In the genomic region with DNA sequence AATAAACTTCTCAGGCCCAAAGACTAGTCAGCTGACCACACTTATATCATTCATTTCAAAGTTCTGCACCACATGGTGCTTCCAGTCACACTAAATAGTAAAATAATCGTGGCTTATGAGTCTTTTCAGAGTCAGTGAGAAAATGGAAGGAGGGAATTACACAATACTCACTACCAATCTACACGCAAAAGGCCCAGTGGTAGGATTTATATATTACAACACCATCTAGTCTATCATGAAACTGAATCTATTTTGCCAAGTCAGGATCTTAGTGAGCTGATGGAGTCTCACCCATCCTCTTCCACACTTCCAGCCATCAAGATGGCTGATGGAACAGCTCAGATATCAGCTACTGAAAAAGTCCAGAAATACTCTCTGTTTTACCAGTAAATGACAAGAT, we compare ENCODE assay signal across 23 cellular contexts. TPM values are rescaled to one million over a fixed set of nuclear protein-coding genes. Genes with fewer than 3 reads are reported as not detected.
DNase-seq lines count a peak whose midpoint lies in the region; ATAC-seq, FAIRE-seq and TF ChIP-seq lines count a peak whose summit lies in the region.
"Had no signal": no experiment of that assay in that cellular context is flagged by ENCODE, and none has a peak within 500 bp of the region (broad histone marks: within the 10 kb centered on the region; RNA-seq: fewer than 3 reads in every experiment).

No MANE protein-coding gene starts in this region.

- no peak for TF ChIP-seq RAD21 in K562 (CRISPR knock-in tag; conservative IDR thresholded peaks at IDR 0.05 in 1 of 2, IDR thresholded peaks at IDR 0.05 in 1 of 2)

- H3K36me3 Mint-ChIP-seq in activated CD8-positive, alpha-beta T cell treated with anti-CD3 and anti-CD28 coated beads for 36 hours (ENCODE audit: low read depth) = peaks cover 30% of the 10 kb centered on the region
- peaks cover 25% of the 10 kb centered on the region for H3K36me3 Mint-ChIP-seq in activated CD8-positive, alpha-beta T cell treated with anti-CD3 and anti-CD28 coated beads, Interleukin-2, amount 10 ng/mL, durations not matched to agents 7 days and 5 days (ENCODE audit: low read depth)

- POLR2A ChIA-PET in activated CD8-positive, alpha-beta T cell treated with anti-CD3 and anti-CD28 coated beads for 36 hours (lab: Charles Lee) = no interaction called here
- POLR2A ChIA-PET in activated CD8-positive, alpha-beta T cell treated with anti-CD3 and anti-CD28 coated beads, Interleukin-2, amount 10 ng/mL, durations not matched to agents 7 days and 5 days (lab: Charles Lee) = no interaction called here
- POLR2A ChIA-PET in K562 (lab: Yijun Ruan, JAX) = no interaction called here

- H3K4me2 ChIP-seq in K562 (ENCODE audit: insufficient read depth, low read length) = no peak overlapping the region

- ATAC-seq in activated CD8-positive, alpha-beta T cell treated with anti-CD3 and anti-CD28 coated beads for 36 hours = peak; percentile 47
- no peak for ATAC-seq in activated CD8-positive, alpha-beta T cell treated with anti-CD3 and anti-CD28 coated beads, Interleukin-2, amount 10 ng/mL, durations not matched to agents 7 days and 5 days
- no peak for ATAC-seq in K562
- ATAC-seq: left colon had no signal

- no peaks in the 10 kb centered on the region for H3K27me3 ChIP-seq in K562 (ENCODE audit: control insufficient read depth in 2 of 2, insufficient read depth in 2 of 2, low read length in 2 of 2)
- no peaks in the 10 kb centered on the region for H3K27me3 ChIP-seq in neutrophil
- H3K27me3 ChIP-seq: cardiac muscle cell, uterus had no signal

- H2AFZ ChIP-seq in K562 (ENCODE audit: low read depth, low read length) = no peak overlapping the region

- TF ChIP-seq POLR2A in NB4 (IDR thresholded peaks at IDR 0.05; ENCODE audit: extremely low read depth, insufficient read length) (no peak), K562 (conservative IDR thresholded peaks at IDR 0.05) (no peak)

- H3K36me3 ChIP-seq in K562 (ENCODE audit: control insufficient read depth, insufficient read depth, low read length) = peaks cover 16% of the 10 kb centered on the region; the same call in 2 of the 3 replicates
- peaks cover 34% of the 10 kb centered on the region for H3K36me3 ChIP-seq in neutrophil
- H3K36me3 ChIP-seq: cardiac muscle cell, prostate gland, uterus had no signal

- no peaks in the 10 kb centered on the region for H3K9me3 ChIP-seq in K562 (replicated peaks; ENCODE audit: control insufficient read depth, insufficient read depth, low read depth, low read length)
- H3K9me3 ChIP-seq in neutrophil = no peaks in the 10 kb centered on the region
- H3K9me3 ChIP-seq: prostate gland, uterus had no signal

- H3K9ac ChIP-seq in K562 (ENCODE audit: insufficient read depth in 1 of 2, low read depth in 2 of 2, low read length in 2 of 2) = no peak overlapping the region

- H3K4me3 ChIP-seq in NB4 (ENCODE audit: low read depth, low read length) (no peak overlapping the region), K562 (no peak overlapping the region), neutrophil (ENCODE audit: low read depth in 1 of 2, low read length in 1 of 2) (no peak overlapping the region)
- H3K4me3 ChIP-seq: cardiac muscle cell, prostate gland, uterus had no signal

- no peaks in the 10 kb centered on the region for H3K27me3 Mint-ChIP-seq in activated CD8-positive, alpha-beta T cell treated with anti-CD3 and anti-CD28 coated beads for 36 hours
- no peaks in the 10 kb centered on the region for H3K27me3 Mint-ChIP-seq in activated CD8-positive, alpha-beta T cell treated with anti-CD3 and anti-CD28 coated beads, Interleukin-2, amount 10 ng/mL, durations not matched to agents 7 days and 5 days (ENCODE audit: low read depth)
- H3K27me3 Mint-ChIP-seq: activated CD4-positive, alpha-beta memory T cell treated with anti-CD3 and anti-CD28 coated beads for 36 hours had no signal

- H3K79me2 ChIP-seq in K562 (ENCODE audit: control insufficient read depth, insufficient read depth, low read length) = peaks cover 41% of the 10 kb centered on the region

- WGBS in K562 (ENCODE audit: insufficient coverage, low coverage, missing lambda C conversion rate) = 87% methylated on average over 2 of the region's 2 CpGs

- CTCF ChIA-PET in activated CD8-positive, alpha-beta T cell treated with anti-CD3 and anti-CD28 coated beads for 36 hours (lab: Charles Lee) = no interaction called here
- CTCF ChIA-PET in activated CD8-positive, alpha-beta T cell treated with anti-CD3 and anti-CD28 coated beads, Interleukin-2, amount 10 ng/mL, durations not matched to agents 7 days and 5 days (lab: Charles Lee) = no interaction called here
- CTCF ChIA-PET in K562 (lab: Yijun Ruan, JAX; ENCODE audit: low intra/inter-chr PET ratio) = no interaction called here

- in situ Hi-C loops in K562 (cut with MboI) = no loop called here

- TF ChIP-seq CTCF in activated CD8-positive, alpha-beta T cell treated with anti-CD3 and anti-CD28 coated beads for 36 hours (IDR thresholded peaks at IDR 0.05) = no peak
- no peak for TF ChIP-seq CTCF in NB4 (IDR thresholded peaks at IDR 0.05; ENCODE audit: low read depth, low read length)
- no peak for TF ChIP-seq CTCF in K562 (IDR thresholded peaks at IDR 0.05 in 2 of 3, conservative IDR thresholded peaks at IDR 0.05 in 1 of 3; ENCODE audit: insufficient read depth in 2 of 3, low read depth in 1 of 3, low read length in 3 of 3)
- TF ChIP-seq CTCF in neutrophil (IDR thresholded peaks at IDR 0.05) = no peak

- no peak for FAIRE-seq in K562 (lab: Jason Lieb, UNC)
- FAIRE-seq: GM19239, H54 had no signal

- no peak for TF ChIP-seq EP300 in K562 (IDR thresholded peaks at IDR 0.05; ENCODE audit: low read length)

- H3K9me3 Mint-ChIP-seq in activated CD8-positive, alpha-beta T cell treated with anti-CD3 and anti-CD28 coated beads for 36 hours = peaks cover 1% of the 10 kb centered on the region
- H3K9me3 Mint-ChIP-seq in activated CD8-positive, alpha-beta T cell treated with anti-CD3 and anti-CD28 coated beads, Interleukin-2, amount 10 ng/mL, durations not matched to agents 7 days and 5 days (ENCODE audit: insufficient read depth) = no peaks in the 10 kb centered on the region
- H3K9me3 Mint-ChIP-seq: activated CD4-positive, alpha-beta memory T cell treated with anti-CD3 and anti-CD28 coated beads for 36 hours; neural crest cell had no signal

- no TSS peak for BruUV-seq in K562 (replicated peaks; lab: Mats Ljungman, UMichigan)

- intact Hi-C loops in activated CD8-positive, alpha-beta T cell treated with anti-CD3 and anti-CD28 coated beads for 36 hours (cut with micrococcal nuclease) = no loop called here
- intact Hi-C loops in K562 (cut with micrococcal nuclease) = no loop called here

- no peak for DNase-seq in activated CD8-positive, alpha-beta T cell treated with anti-CD3 and anti-CD28 coated beads for 36 hours
- no peak for DNase-seq in activated CD8-positive, alpha-beta T cell treated with anti-CD3 and anti-CD28 coated beads, Interleukin-2, amount 10 ng/mL, durations not matched to agents 7 days and 5 days
- DNase-seq in NB4 (ENCODE audit: low read depth) = peak; percentile 68
- DNase-seq in K562 (ENCODE audit: extremely low read depth in 1 of 4, low spot score in 3 of 4) = no peak
- no peak for DNase-seq in NCI-H2081 (lab: John Stamatoyannopoulos, UW)
- DNase-seq in kidney glomerular epithelial cell (lab: John Stamatoyannopoulos, UW) = no peak
- DNase-seq in activated CD8-positive, alpha-beta memory T cell treated with anti-CD3 and anti-CD28 coated beads for 24 hours = no peak
- DNase-seq: activated CD4-positive, alpha-beta memory T cell treated with anti-CD3 and anti-CD28 coated beads for 36 hours; C1 segment of cervical spinal cord; DMS 273 treated with DMSO at 0.1 percent for 48 hours; GDM1; left colon; NCI-H187; NK-92 treated with Interleukin-12 subunit alpha and Interleukin-12 subunit beta, amount 100 ng/mL, for 24 hours; uterus; WERI-Rb-1 had no signal

- peaks cover 34% of the 10 kb centered on the region for H3K4me1 Mint-ChIP-seq in activated CD8-positive, alpha-beta T cell treated with anti-CD3 and anti-CD28 coated beads for 36 hours (ENCODE audit: low read depth)
- peaks cover 8% of the 10 kb centered on the region for H3K4me1 Mint-ChIP-seq in activated CD8-positive, alpha-beta T cell treated with anti-CD3 and anti-CD28 coated beads, Interleukin-2, amount 10 ng/mL, durations not matched to agents 7 days and 5 days (ENCODE audit: low read depth)

- no peak overlapping the region for H3K4me3 Mint-ChIP-seq in activated CD8-positive, alpha-beta T cell treated with anti-CD3 and anti-CD28 coated beads for 36 hours
- no peak overlapping the region for H3K4me3 Mint-ChIP-seq in activated CD8-positive, alpha-beta T cell treated with anti-CD3 and anti-CD28 coated beads, Interleukin-2, amount 10 ng/mL, durations not matched to agents 7 days and 5 days
- H3K4me3 Mint-ChIP-seq: activated CD4-positive, alpha-beta memory T cell treated with anti-CD3 and anti-CD28 coated beads for 36 hours; neural crest cell had no signal

- peaks cover 2% of the 10 kb centered on the region for H3K9me1 ChIP-seq in K562 (ENCODE audit: control insufficient read depth, insufficient read depth, low read length)

- H3K4me1 ChIP-seq in K562 (replicated peaks in 1 of 2; ENCODE audit: control insufficient read depth in 2 of 2, insufficient read depth in 2 of 2, low read length in 2 of 2) (peaks cover 1 to 5% of the 10 kb centered on the region in 2 experiments; a peak in 3 of 5 replicates), neutrophil (ENCODE audit: control insufficient read depth in 1 of 2, insufficient read depth in 1 of 2, low read depth in 1 of 2, low read length in 1 of 2) (no peaks in the 10 kb centered on the region)
- H3K4me1 ChIP-seq: prostate gland, uterus had no signal

- peak overlapping the region; percentile 14 for H3K27ac Mint-ChIP-seq in activated CD8-positive, alpha-beta T cell treated with anti-CD3 and anti-CD28 coated beads for 36 hours
- no peak overlapping the region for H3K27ac Mint-ChIP-seq in activated CD8-positive, alpha-beta T cell treated with anti-CD3 and anti-CD28 coated beads, Interleukin-2, amount 10 ng/mL, durations not matched to agents 7 days and 5 days
- H3K27ac Mint-ChIP-seq: activated CD4-positive, alpha-beta memory T cell treated with anti-CD3 and anti-CD28 coated beads for 36 hours had no signal

- H3K27ac ChIP-seq in K562 (ENCODE audit: extremely low read depth, low read depth, low read length) = no peak overlapping the region
- H3K27ac ChIP-seq in neutrophil = peak overlapping the region; percentile 17
- H3K27ac ChIP-seq: cardiac muscle cell, epithelial cell of prostate, prostate gland, uterus, WERI-Rb-1 had no signal

- H4K20me1 ChIP-seq in K562 (replicated peaks; ENCODE audit: control insufficient read depth, insufficient read depth, low read length) = no peaks in the 10 kb centered on the region

RNA-seq across cellular contexts. Expression of gene INO80D, which starts 21.9 kb away (rescaled TPM):
- 10 to 100 TPM; 15.9 to 16.7 TPM for total RNA-seq in activated CD8-positive, alpha-beta T cell treated with anti-CD3 and anti-CD28 coated beads for 36 hours
- 10 to 100 TPM; 24.4 to 24.6 TPM for total RNA-seq in activated CD8-positive, alpha-beta T cell treated with anti-CD3 and anti-CD28 coated beads, Interleukin-2, amount 10 ng/mL, durations not matched to agents 7 days and 5 days
- 25.1 and 27.1 TPM in 2 replicates for total RNA-seq in K562 (2011; cell fraction: chromatin; rRNA removed; ENCODE audit: low replicate concordance)
- total RNA-seq in K562 (2011; cell fraction: nucleolus; rRNA removed) = 6.3 and 7.1 TPM in 2 replicates
- 9.8 and 13.5 TPM in 2 replicates for total RNA-seq in K562 (2011; cell fraction: nucleoplasm; rRNA removed)
- total RNA-seq in K562 (2014; rRNA removed) (2.3 and 3.0 TPM in 2 replicates), K562 (2014; rRNA removed; fragmentation: Illumina TruSeq; extraction: Trizol) (4.0 and 4.1 TPM in 2 replicates), K562 (2015; rRNA removed; fragmentation: Illumina TruSeq; extraction: Trizol) (4.3 and 4.7 TPM in 2 replicates), K562 (2021) (7.7 and 8.1 TPM in 2 replicates)
- polyA plus RNA-seq in K562 (2011; rRNA removed) (2.9 and 3.8 TPM in 2 replicates), K562 (2014; fragmentation: Illumina TruSeq; extraction: Trizol) (1.5 and 1.7 TPM in 2 replicates), K562 (2014; fragmentation: Nextera tagmentation; extraction: Ambion mirVana) (1 to 10 TPM in 1 of 2 experiments, under 1 TPM in 1; 0.64 to 1.4 TPM), K562 (2014; rRNA removed) (1.7 and 1.9 TPM in 2 replicates)
- 1.9 and 2.6 TPM in 2 replicates for polyA plus RNA-seq in K562 (2011; cell fraction: cytosol; rRNA removed)
- 7.3 and 7.8 TPM in 2 replicates for polyA plus RNA-seq in K562 (2011; cell fraction: nucleus; rRNA removed)
- 0.98 and 1.3 TPM in 2 replicates for polyA plus RNA-seq in K562 (2012)
- polyA minus RNA-seq in K562 (2011; rRNA and poly(A)+ RNA removed) = 16.1 and 21.9 TPM in 2 replicates
- polyA minus RNA-seq in K562 (2011; cell fraction: cytosol; rRNA and poly(A)+ RNA removed) = 6.4 and 9.0 TPM in 2 replicates
- polyA minus RNA-seq in K562 (2011; cell fraction: nucleus; rRNA and poly(A)+ RNA removed) = 6.7 and 12.4 TPM in 2 replicates
